ENCODE assay signal across 8 cellular contexts in genomic region chr1:958823-959729, GRCh38. TPM values are rescaled to one million over a fixed set of nuclear protein-coding genes. Genes with fewer than 3 reads are reported as not detected.
A peak's percentile ranks its signal among the peaks of the same experiment; 100 is the strongest.
DNase-seq lines count a peak whose midpoint lies in the region; ATAC-seq, FAIRE-seq and TF ChIP-seq lines count a peak whose summit lies in the region.

TSS of gene NOC2L (minus strand) at chr1:959256. CDS start at chr1:959240, 16 bp downstream.

- FAIRE-seq in GM12892 (lab: Jason Lieb, UNC) = peak; percentile 100

- ATAC-seq in HG02763 (IDR thresholded peaks at IDR 0.05; ENCODE audit: unreplicated experiment) = peak; percentile 60
- ATAC-seq in sciatic nerve = peak; percentile 97
- no peak for ATAC-seq in GM21390 (IDR thresholded peaks at IDR 0.05; ENCODE audit: unreplicated experiment)

- TF ChIP-seq POLR2A in GM12892 (IDR thresholded peaks at IDR 0.05; ENCODE audit: low read depth, low read length) = peak; percentile 74

- peak; percentile 94 for DNase-seq in GM12892 (ENCODE audit: insufficient read length)
- DNase-seq in NCI-H187 treated with DMSO at 0.1 percent for 48 hours (lab: John Stamatoyannopoulos, UW) = peak; percentile 39
- peak; percentile 86 for DNase-seq in T1000 (lab: John Stamatoyannopoulos, UW)
- peak; percentile 97 for DNase-seq in astrocyte of the hippocampus (ENCODE audit: low read depth, low spot score)
- peak; percentile 77 to 93 for DNase-seq in hippocampal formation (lab: John Stamatoyannopoulos, UW)
- peak; percentile 97 for DNase-seq in sciatic nerve (ENCODE audit: low spot score)

- intact Hi-C loops in sciatic nerve (cut with DNase I) = no loop called here

RNA-seq across cellular contexts. Expression of gene NOC2L, which starts in this region (rescaled TPM):
- polyA plus RNA-seq in GM12892 (2012; ENCODE audit: missing spikeins) = 37.8 TPM
- 43.7 TPM for total RNA-seq in sciatic nerve

Comparison
In these comparisons a context has a peak if more than half of its experiments do, and no peak if none do; other contexts are left out.
1. DNase-seq: peak in every context shown above with its lines; median percentile 97 in astrocyte of the hippocampus; 97 in sciatic nerve; 94 in GM12892; 86 in T1000; 85 in hippocampal formation; 39 in NCI-H187 treated with DMSO at 0.1 percent for 48 hours.